Comparison of ENCODE assay signal across 16 cellular contexts in genomic region chr3:123385981-123386380, GRCh38.
DNase-seq lines count a peak whose midpoint lies in the region; ATAC-seq and TF ChIP-seq lines count a peak whose summit lies in the region.
"Had no signal": no experiment of that assay in that cellular context is flagged by ENCODE, and none has a peak within 500 bp of the region (broad histone marks: within the 10 kb centered on the region; RNA-seq: fewer than 3 reads in every experiment).

No MANE protein-coding gene starts in this region.

- H3K4me1 ChIP-seq in breast epithelium (no peaks in the 10 kb centered on the region), transverse colon (peaks cover 5 to 56% (median 23%) of the 10 kb centered on the region in 4 donors)
- H3K4me1 ChIP-seq: parathyroid adenoma had no signal

- no peak overlapping the region for H3K4me3 Mint-ChIP-seq in activated T-helper 17 cell treated with anti-CD3 and anti-CD28 coated beads, Interleukin-2, amount 50 U/mL, for 72 hours

- H3K27ac ChIP-seq in breast epithelium (peak overlapping the region; percentile 30 to 44), transverse colon (peak overlapping the region; percentile 69 to 88 (median 83))
- H3K27ac ChIP-seq: 22Rv1, parathyroid adenoma had no signal

- H3K9me3 ChIP-seq in breast epithelium (no peaks in the 10 kb centered on the region), transverse colon (no peaks in the 10 kb centered on the region)

- TF ChIP-seq CTCF in breast epithelium (IDR thresholded peaks at IDR 0.05) (no peak), transverse colon (IDR thresholded peaks at IDR 0.05) (no peak)

- TF ChIP-seq POLR2A in breast epithelium (IDR thresholded peaks at IDR 0.05) (no peak), transverse colon (IDR thresholded peaks at IDR 0.05) (no peak), GM18505 (IDR thresholded peaks at IDR 0.05; ENCODE audit: borderline replicate concordance, extremely low read depth, insufficient read depth, insufficient read length) (no peak)

- ATAC-seq in GM18505 (IDR thresholded peaks at IDR 0.05; ENCODE audit: unreplicated experiment) = no peak
- no peak for ATAC-seq in activated T-helper 17 cell treated with anti-CD3 and anti-CD28 coated beads, Interleukin-2, amount 50 U/mL, for 72 hours (replicated peaks)
- ATAC-seq: activated naive CD4-positive, alpha-beta T cell treated with anti-CD3 and anti-CD28 coated beads, Interleukin-2, amount 50 U/mL, for 72 hours had no signal

- H3K27me3 Mint-ChIP-seq in activated T-helper 17 cell treated with anti-CD3 and anti-CD28 coated beads, Interleukin-2, amount 50 U/mL, for 72 hours = peaks cover 29% of the 10 kb centered on the region

- in situ Hi-C loops in transverse colon (cut with MboI; ENCODE audit: low pct_ligation_motif_present in 1 of 4, low pct_unique_long_range_greater_than_20kb in 1 of 4, low sequenced_read_pairs in 3 of 4) = no loop called here

- no peaks in the 10 kb centered on the region for H3K9me3 Mint-ChIP-seq in activated T-helper 17 cell treated with anti-CD3 and anti-CD28 coated beads, Interleukin-2, amount 50 U/mL, for 72 hours
- H3K9me3 Mint-ChIP-seq: activated naive CD4-positive, alpha-beta T cell treated with anti-CD3 and anti-CD28 coated beads, Interleukin-2, amount 50 U/mL, for 72 hours had no signal

- H3K4me1 Mint-ChIP-seq in activated T-helper 17 cell treated with anti-CD3 and anti-CD28 coated beads, Interleukin-2, amount 50 U/mL, for 72 hours = no peaks in the 10 kb centered on the region

- WGBS in transverse colon (ENCODE audit: low coverage in 1 of 2), 2 donors = 56% methylated on average over 8 of the region's 8 CpGs; no CpG with 5 or more reads in 1 of the 2 donors

- no peaks in the 10 kb centered on the region for H3K36me3 ChIP-seq in breast epithelium
- no peaks in the 10 kb centered on the region for H3K36me3 ChIP-seq in transverse colon

- peak; percentile 64 for DNase-seq in DMS 273 (lab: John Stamatoyannopoulos, UW; ENCODE audit: unreplicated experiment)
- DNase-seq in DMS 273 treated with DMSO at 0.1 percent for 48 hours (lab: John Stamatoyannopoulos, UW) = no peak
- DNase-seq in breast epithelium (ENCODE audit: low spot score in 2 of 2) = no peak
- peak; percentile 70 for DNase-seq in kidney tubule cell (ENCODE audit: low spot score)
- DNase-seq in transverse colon = no peak
- DNase-seq in SK-N-DZ (ENCODE audit: low spot score) = no peak
- DNase-seq: activated CD4-positive, alpha-beta T cell treated with anti-CD3 and anti-CD28 coated beads, Interleukin-2, amount 50 U/mL, for 1 hour; GF-D8; islet precursor cell; NCI-H2171; SIG-M5 had no signal

- no peaks in the 10 kb centered on the region for H3K27me3 ChIP-seq in breast epithelium
- H3K27me3 ChIP-seq in transverse colon = no peaks in the 10 kb centered on the region

- no peak overlapping the region for H3K27ac Mint-ChIP-seq in activated T-helper 17 cell treated with anti-CD3 and anti-CD28 coated beads, Interleukin-2, amount 50 U/mL, for 72 hours
- H3K27ac Mint-ChIP-seq: activated naive CD4-positive, alpha-beta T cell treated with anti-CD3 and anti-CD28 coated beads, Interleukin-2, amount 50 U/mL, for 72 hours had no signal

- intact Hi-C loops in breast epithelium (cut with DNase I; ENCODE audit: low total_unique reads) (no loop called here), transverse colon (cut with DNase I; ENCODE audit: low total_unique reads) (no loop called here)

- no peak for TF ChIP-seq EP300 in transverse colon (IDR thresholded peaks at IDR 0.05; ENCODE audit: low read depth)

- H3K4me3 ChIP-seq in breast epithelium (no peak overlapping the region), transverse colon (no peak overlapping the region)

- no peaks in the 10 kb centered on the region for H3K36me3 Mint-ChIP-seq in activated T-helper 17 cell treated with anti-CD3 and anti-CD28 coated beads, Interleukin-2, amount 50 U/mL, for 72 hours (ENCODE audit: low read depth)
- H3K36me3 Mint-ChIP-seq: activated naive CD4-positive, alpha-beta T cell treated with anti-CD3 and anti-CD28 coated beads, Interleukin-2, amount 50 U/mL, for 72 hours had no signal

Comparison
In these comparisons a context has a peak if more than half of its experiments do, and no peak if none do; other contexts are left out.
1. DNase-seq: peak in DMS 273 (single experiment) and kidney tubule cell (single experiment); none in DMS 273 treated with DMSO at 0.1 percent for 48 hours (single experiment), breast epithelium (0 of 2), transverse colon (single experiment) and SK-N-DZ (single experiment).